ENCODE assay signal across 8 cellular contexts in genomic region chr10:112006407-112006806, GRCh38.
"Had no signal": no experiment of that assay in that cellular context is flagged by ENCODE, and none has a peak within 500 bp of the region (broad histone marks: within the 10 kb centered on the region; RNA-seq: fewer than 3 reads in every experiment).

No MANE protein-coding gene starts in this region.

- H2AFZ ChIP-seq: GM23338 had no signal

- H3K4me2 ChIP-seq: GM23338 had no signal

- H3K9me3 Mint-ChIP-seq: GM23338, H9 had no signal

- DNase-seq: H9, HCEC 1CT, IMR-90 had no signal

- ATAC-seq: GM23338, K562 had no signal

- H3K4me3 ChIP-seq: GM23338, K562 had no signal

- H3K4me3 Mint-ChIP-seq: GM23338, H9 had no signal

- FAIRE-seq: H1, H54, HTR-8/SVneo, K562 had no signal
